ENCODE assay signal across 9 cellular contexts in genomic region chr10:101310528-101311439, GRCh38. TPM values are rescaled to one million over a fixed set of nuclear protein-coding genes. Genes with fewer than 3 reads are reported as not detected.
DNase-seq lines count a peak whose midpoint lies in the region; ATAC-seq and TF ChIP-seq lines count a peak whose summit lies in the region.
"Had no signal": no experiment of that assay in that cellular context is flagged by ENCODE, and none has a peak within 500 bp of the region (broad histone marks: within the 10 kb centered on the region; RNA-seq: fewer than 3 reads in every experiment).

No MANE protein-coding gene starts in this region.

- H4K20me1 ChIP-seq in PC-9 (ENCODE audit: insufficient read depth): no peaks in the 10 kb centered on the region

- TF ChIP-seq POLR2A in ovary (IDR thresholded peaks at IDR 0.05): no peak

- DNase-seq in Calu3 (no peak), glutamatergic neuron (no peak), ovary (peak; percentile 22 to 61 (median 44)), medulla oblongata (ENCODE audit: extremely low spot score) (no peak), GM13976 (ENCODE audit: low spot score) (no peak), PC-9 (no peak), activated gamma-delta T cell treated with Interleukin-2 at 50 U/mL for 16 hours (no peak)
- DNase-seq: NCI-H2107 had no signal

- 7 to 9% (median 8%) methylated on average over 24 to 29 of the region's 29 CpGs for WGBS in ovary, 3 donors

- CTCF ChIA-PET in Calu3 (lab: Charles Lee): interaction anchor here (0.8 kb wide), 1 partner anchor 144 kb away, joined by 3 read pairs; no protein-coding TSS in a partner anchor
- CTCF ChIA-PET in PC-9 (lab: Charles Lee): no interaction called here

- TF ChIP-seq EP300 in ovary (IDR thresholded peaks at IDR 0.05): no peak

- H3K4me2 ChIP-seq in PC-9: no peak overlapping the region

- peak overlapping the region; percentile 70 for H3K4me3 Mint-ChIP-seq in Calu3 (ENCODE audit: low read depth, unreplicated experiment)
- peak overlapping the region; percentile 25 for H3K4me3 Mint-ChIP-seq in glutamatergic neuron (ENCODE audit: unreplicated experiment)

- no peaks in the 10 kb centered on the region for H3K36me3 Mint-ChIP-seq in Calu3 (ENCODE audit: insufficient read depth, unreplicated experiment)
- H3K36me3 Mint-ChIP-seq in glutamatergic neuron (ENCODE audit: unreplicated experiment): no peaks in the 10 kb centered on the region

- ATAC-seq in SK-N-SH treated with all-trans-retinoic acid at 6 μM for 48 hours: peak; percentile 30

- H3K27me3 Mint-ChIP-seq in Calu3 (ENCODE audit: unreplicated experiment): peaks cover 75% of the 10 kb centered on the region
- peaks cover 1% of the 10 kb centered on the region for H3K27me3 Mint-ChIP-seq in glutamatergic neuron (ENCODE audit: unreplicated experiment)

- no peaks in the 10 kb centered on the region for H3K79me2 ChIP-seq in PC-9 (ENCODE audit: low read depth)

- BruUV-seq in Calu3 (replicated peaks; lab: Mats Ljungman, UMichigan) (no TSS peak), PC-9 (replicated peaks; lab: Mats Ljungman, UMichigan) (no TSS peak)

- H2AFZ ChIP-seq in PC-9: no peak overlapping the region

- POLR2A ChIA-PET in PC-9 (lab: Charles Lee; ENCODE audit: unreplicated experiment): no interaction called here

- H3K27ac Mint-ChIP-seq in Calu3 (ENCODE audit: unreplicated experiment): peak overlapping the region; percentile 9
- no peak overlapping the region for H3K27ac Mint-ChIP-seq in glutamatergic neuron (ENCODE audit: unreplicated experiment)

- TF ChIP-seq CTCF in Calu3 (IDR thresholded peaks at IDR 0.05; ENCODE audit: unreplicated experiment) (no peak), glutamatergic neuron (IDR thresholded peaks at IDR 0.05; ENCODE audit: partially characterized antibody, unreplicated experiment) (no peak), ovary (IDR thresholded peaks at IDR 0.05) (no peak), GM13976 (IDR thresholded peaks at IDR 0.05; ENCODE audit: borderline replicate concordance, control extremely low read depth, extremely low read depth, insufficient read depth, missing control alignments) (no peak), PC-9 (conservative IDR thresholded peaks at IDR 0.05) (no peak)

- no peaks in the 10 kb centered on the region for H3F3A ChIP-seq in PC-9 (ENCODE audit: insufficient read depth, low read depth)

- H3K4me1 Mint-ChIP-seq in Calu3 (ENCODE audit: low read depth, unreplicated experiment): peaks cover 8% of the 10 kb centered on the region
- H3K4me1 Mint-ChIP-seq in glutamatergic neuron (ENCODE audit: low read depth, unreplicated experiment): peaks cover 4% of the 10 kb centered on the region

- intact Hi-C loops in Calu3 (cut with micrococcal nuclease; ENCODE audit: unreplicated experiment) (no loop called here), ovary (cut with DNase I) (no loop called here), PC-9 (cut with micrococcal nuclease; ENCODE audit: unreplicated experiment) (no loop called here)

- H3K9me3 Mint-ChIP-seq in Calu3 (ENCODE audit: low read depth, unreplicated experiment): no peaks in the 10 kb centered on the region
- H3K9me3 Mint-ChIP-seq in glutamatergic neuron (ENCODE audit: unreplicated experiment): peaks cover 5% of the 10 kb centered on the region

- no peak overlapping the region for H3K4me3 ChIP-seq in ovary
- no peak overlapping the region for H3K4me3 ChIP-seq in PC-9

- H3K27ac ChIP-seq in ovary (no peak overlapping the region), PC-9 (no peak overlapping the region)

- in situ Hi-C loops in GM13976 (cut with MboI; ENCODE audit: low sequenced_read_pairs, unreplicated experiment): loop anchor here (25.0 kb wide), 1 partner anchor 252 kb away; no protein-coding TSS in a partner anchor

- H3K27me3 ChIP-seq in ovary (no peaks in the 10 kb centered on the region), PC-9 (ENCODE audit: insufficient read depth, low read depth) (peaks cover 31% of the 10 kb centered on the region)

- no peaks in the 10 kb centered on the region for H3K9me3 ChIP-seq in ovary
- H3K9me3 ChIP-seq in PC-9 (ENCODE audit: insufficient read depth, low read depth): no peaks in the 10 kb centered on the region

- H3K36me3 ChIP-seq in ovary (no peaks in the 10 kb centered on the region), PC-9 (ENCODE audit: low read depth) (no peaks in the 10 kb centered on the region)

- H3K9me2 ChIP-seq in PC-9 (ENCODE audit: insufficient read depth): no peaks in the 10 kb centered on the region

- H3K4me1 ChIP-seq in ovary (ENCODE audit: insufficient read depth) (peaks cover 2% of the 10 kb centered on the region), PC-9 (replicated peaks; ENCODE audit: insufficient read depth) (no peaks in the 10 kb centered on the region)

TF ChIP-seq in SK-N-SH treated with all-trans-retinoic acid at 6 μM for 48 hours, 23 proteins besides CTCF, POLR2A, EP300 and RAD21:
- no peak for TF ChIP-seq BACH2 (CRISPR knock-in tag; IDR thresholded peaks at IDR 0.05; ENCODE audit: borderline replicate concordance)
- 0 out of 2 replicates have a peak, but pooled peaks have one; percentile 36 for TF ChIP-seq TSHZ2 (CRISPR knock-in tag; IDR thresholded peaks at IDR 0.05)
- 0 out of 2 replicates have a peak, but pooled peaks have one; percentile 13 for TF ChIP-seq TCF4 (CRISPR knock-in tag; IDR thresholded peaks at IDR 0.05; ENCODE audit: borderline replicate concordance)

RNA-seq across cellular contexts. Expression of gene BTRC, which starts 43.2 kb away (rescaled TPM):
- total RNA-seq in Calu3 (2022) (7.9 and 10.8 TPM in 2 replicates), glutamatergic neuron (ENCODE audit: unreplicated experiment) (28.9 TPM), ovary (10 to 100 TPM; 12.3 to 31.4 (median 27.7) TPM), PC-9 (2021) (14.1 and 15.6 TPM in 2 replicates)
- polyA plus RNA-seq in ovary: 10 to 100 TPM in 1 of 2 donors, 1 to 10 TPM in 1; 7.2 to 24.0 TPM

Comparison
In these comparisons a context has a peak if more than half of its experiments do, and no peak if none do; other contexts are left out.
1. DNase-seq: peak in ovary (5 of 5); none in Calu3 (single experiment), glutamatergic neuron (single experiment), medulla oblongata (single experiment), GM13976 (single experiment), PC-9 (0 of 2) and activated gamma-delta T cell treated with Interleukin-2 at 50 U/mL for 16 hours (single experiment).